1 cellular context compared by ENCODE assay signal in the genomic region with DNA sequence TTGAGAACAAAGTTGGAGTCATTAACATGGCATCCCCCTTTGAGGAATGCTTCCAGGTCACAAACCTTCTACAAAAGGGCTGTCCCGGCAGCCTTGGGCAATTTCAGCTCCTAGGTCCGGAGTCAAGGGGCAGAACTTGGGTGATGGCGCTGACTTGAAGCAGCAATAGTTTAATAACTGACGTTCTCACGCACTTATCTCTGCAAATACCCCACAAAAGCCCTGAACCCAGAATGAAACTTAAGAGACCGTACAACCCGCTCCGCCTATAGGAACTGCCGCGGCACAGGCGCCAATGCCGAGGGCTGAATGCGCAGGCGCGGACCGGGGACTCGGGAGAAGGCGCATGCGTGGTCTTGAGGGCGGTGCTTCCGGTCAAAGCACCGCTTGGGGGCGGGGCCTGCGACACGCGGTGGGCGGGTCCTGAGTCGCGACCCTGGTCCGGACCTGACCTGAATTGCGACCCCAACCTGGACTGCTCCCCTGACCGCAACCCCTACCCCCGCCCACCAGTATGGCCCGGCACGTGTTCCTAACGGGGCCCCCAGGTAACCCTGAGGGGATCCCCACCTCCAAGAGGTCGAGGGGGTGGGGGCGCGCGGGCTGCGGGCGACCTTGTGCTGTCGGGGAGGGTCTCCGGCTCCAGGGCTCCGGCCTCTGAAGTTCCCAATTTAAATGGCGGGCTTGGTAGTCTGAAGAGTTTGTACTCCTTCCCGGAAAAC.
TF ChIP-seq lines count a peak whose summit lies in the region.

A gene with protein sequence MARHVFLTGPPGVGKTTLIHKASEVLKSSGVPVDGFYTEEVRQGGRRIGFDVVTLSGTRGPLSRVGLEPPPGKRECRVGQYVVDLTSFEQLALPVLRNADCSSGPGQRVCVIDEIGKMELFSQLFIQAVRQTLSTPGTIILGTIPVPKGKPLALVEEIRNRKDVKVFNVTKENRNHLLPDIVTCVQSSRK (plus strand): TSS at position 415 of the 722 bp plus-strand sequence. CDS start 100 bp downstream, at position 515.

TF ChIP-seq in HepG2, 621 proteins besides CTCF, POLR2A, EP300 and RAD21 (continued from another document and continues in another):
- TF ChIP-seq BRCA1 (CRISPR knock-in tag; IDR thresholded peaks at IDR 0.05) (0 out of 2 replicates have a peak, but pooled peaks have one; percentile 43), ZNF557 (CRISPR knock-in tag; IDR thresholded peaks at IDR 0.05) (no peak), SALL2 (CRISPR knock-in tag; IDR thresholded peaks at IDR 0.05) (no peak), EED (CRISPR knock-in tag; IDR thresholded peaks at IDR 0.05) (0 out of 2 replicates have a peak, but pooled peaks have one; percentile 33), MYC (CRISPR knock-in tag; IDR thresholded peaks at IDR 0.05; ENCODE audit: borderline replicate concordance) (no peak; the same call in 1 of the 2 replicates), POLR2AphosphoS5 (IDR thresholded peaks at IDR 0.05; ENCODE audit: low read depth, low read length) (peak; percentile 90), THYN1 (CRISPR knock-in tag; IDR thresholded peaks at IDR 0.05; ENCODE audit: borderline replicate concordance, low read depth) (no peak), HNRNPLL (IDR thresholded peaks at IDR 0.05; ENCODE audit: low read depth, low read length, poor library complexity, severe bottlenecking) (peak; percentile 36), ZFX (CRISPR knock-in tag; IDR thresholded peaks at IDR 0.05; ENCODE audit: low read depth) (peak; percentile 66; the same call in 1 of the 2 replicates), ZNF703 (CRISPR knock-in tag; IDR thresholded peaks at IDR 0.05; ENCODE audit: borderline replicate concordance) (no peak), ZNF350 (CRISPR knock-in tag; IDR thresholded peaks at IDR 0.05; ENCODE audit: borderline replicate concordance, low read depth) (peak; percentile 61; the same call in 1 of the 2 replicates), ZMYM4 (CRISPR knock-in tag; IDR thresholded peaks at IDR 0.05) (peak; percentile 72), SP4 (CRISPR knock-in tag; IDR thresholded peaks at IDR 0.05) (peak; percentile 62; the same call in 1 of the 2 replicates), ZNF883 (CRISPR knock-in tag; IDR thresholded peaks at IDR 0.05; ENCODE audit: not compliant biosample characterization) (peak; percentile 58), SIX4 (CRISPR knock-in tag; IDR thresholded peaks at IDR 0.05) (0 out of 2 replicates have a peak, but pooled peaks have one; percentile 13), GATAD1 (CRISPR knock-in tag; IDR thresholded peaks at IDR 0.05) (peak; percentile 80), YEATS2 (CRISPR knock-in tag; IDR thresholded peaks at IDR 0.05; ENCODE audit: borderline replicate concordance) (no peak; the same call in 1 of the 2 replicates), ZFP41 (CRISPR knock-in tag; IDR thresholded peaks at IDR 0.05; ENCODE audit: borderline replicate concordance) (no peak), SRSF9 (IDR thresholded peaks at IDR 0.05; ENCODE audit: borderline replicate concordance, insufficient read depth, low read depth, low read length, poor library complexity, severe bottlenecking) (no peak), NRL (CRISPR knock-in tag; IDR thresholded peaks at IDR 0.05; ENCODE audit: borderline replicate concordance) (peak; percentile 59; the same call in 1 of the 2 replicates), AGO2 (optimal IDR thresholded peaks at IDR 0.05; ENCODE audit: low read depth, low read length) (peak; percentile 28), ZNF572 (CRISPR knock-in tag; IDR thresholded peaks at IDR 0.05) (0 out of 2 replicates have a peak, but pooled peaks have one; percentile 38), MXI1 (IDR thresholded peaks at IDR 0.05; ENCODE audit: borderline replicate concordance, low read depth, low read length) (peak; percentile 45; the same call in 1 of the 3 replicates), SMC3 (IDR thresholded peaks at IDR 0.05; ENCODE audit: low read length) (no peak), ZFY (CRISPR knock-in tag; IDR thresholded peaks at IDR 0.05) (peak; percentile 73), ZBTB3 (CRISPR knock-in tag; IDR thresholded peaks at IDR 0.05; ENCODE audit: borderline replicate concordance, low read depth) (no peak), ZBTB7B (CRISPR knock-in tag; IDR thresholded peaks at IDR 0.05) (0 out of 2 replicates have a peak, but pooled peaks have one; percentile 37), HNF4A (CRISPR knock-in tag; IDR thresholded peaks at IDR 0.05) (no peak), RFXAP (CRISPR knock-in tag; IDR thresholded peaks at IDR 0.05; ENCODE audit: borderline replicate concordance) (0 out of 2 replicates have a peak, but pooled peaks have one; percentile 9), HNF4G (IDR thresholded peaks at IDR 0.05; ENCODE audit: borderline replicate concordance, low read depth, low read length) (no peak), HNF4G (CRISPR knock-in tag; IDR thresholded peaks at IDR 0.05; ENCODE audit: borderline replicate concordance, low read depth) (no peak), PHF8 (CRISPR knock-in tag; IDR thresholded peaks at IDR 0.05) (peak; percentile 71)
- TF ChIP-seq, protein P1, sequence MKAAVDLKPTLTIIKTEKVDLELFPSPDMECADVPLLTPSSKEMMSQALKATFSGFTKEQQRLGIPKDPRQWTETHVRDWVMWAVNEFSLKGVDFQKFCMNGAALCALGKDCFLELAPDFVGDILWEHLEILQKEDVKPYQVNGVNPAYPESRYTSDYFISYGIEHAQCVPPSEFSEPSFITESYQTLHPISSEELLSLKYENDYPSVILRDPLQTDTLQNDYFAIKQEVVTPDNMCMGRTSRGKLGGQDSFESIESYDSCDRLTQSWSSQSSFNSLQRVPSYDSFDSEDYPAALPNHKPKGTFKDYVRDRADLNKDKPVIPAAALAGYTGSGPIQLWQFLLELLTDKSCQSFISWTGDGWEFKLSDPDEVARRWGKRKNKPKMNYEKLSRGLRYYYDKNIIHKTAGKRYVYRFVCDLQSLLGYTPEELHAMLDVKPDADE (CRISPR knock-in tag; IDR thresholded peaks at IDR 0.05), result no peak
- TF ChIP-seq, protein P2, sequence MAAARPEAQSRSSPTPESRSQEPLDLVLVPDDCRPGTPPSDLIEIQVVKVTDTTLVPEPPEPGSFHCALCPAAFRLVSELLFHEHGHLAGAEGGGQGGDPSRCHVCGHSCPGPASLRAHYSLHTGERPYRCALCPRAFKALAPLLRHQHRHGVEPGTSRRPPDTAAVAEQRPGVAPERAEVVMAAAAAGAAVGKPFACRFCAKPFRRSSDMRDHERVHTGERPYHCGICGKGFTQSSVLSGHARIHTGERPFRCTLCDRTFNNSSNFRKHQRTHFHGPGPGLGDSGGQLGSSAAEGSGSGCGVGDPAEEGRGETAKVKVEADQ (CRISPR knock-in tag; IDR thresholded peaks at IDR 0.05; ENCODE audit: borderline replicate concordance), result no peak
- TF ChIP-seq, protein P3, sequence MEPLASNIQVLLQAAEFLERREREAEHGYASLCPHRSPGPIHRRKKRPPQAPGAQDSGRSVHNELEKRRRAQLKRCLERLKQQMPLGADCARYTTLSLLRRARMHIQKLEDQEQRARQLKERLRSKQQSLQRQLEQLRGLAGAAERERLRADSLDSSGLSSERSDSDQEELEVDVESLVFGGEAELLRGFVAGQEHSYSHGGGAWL (CRISPR knock-in tag; IDR thresholded peaks at IDR 0.05), result 0 out of 2 replicates have a peak, but pooled peaks have one; percentile 34
- TF ChIP-seq, protein P4, sequence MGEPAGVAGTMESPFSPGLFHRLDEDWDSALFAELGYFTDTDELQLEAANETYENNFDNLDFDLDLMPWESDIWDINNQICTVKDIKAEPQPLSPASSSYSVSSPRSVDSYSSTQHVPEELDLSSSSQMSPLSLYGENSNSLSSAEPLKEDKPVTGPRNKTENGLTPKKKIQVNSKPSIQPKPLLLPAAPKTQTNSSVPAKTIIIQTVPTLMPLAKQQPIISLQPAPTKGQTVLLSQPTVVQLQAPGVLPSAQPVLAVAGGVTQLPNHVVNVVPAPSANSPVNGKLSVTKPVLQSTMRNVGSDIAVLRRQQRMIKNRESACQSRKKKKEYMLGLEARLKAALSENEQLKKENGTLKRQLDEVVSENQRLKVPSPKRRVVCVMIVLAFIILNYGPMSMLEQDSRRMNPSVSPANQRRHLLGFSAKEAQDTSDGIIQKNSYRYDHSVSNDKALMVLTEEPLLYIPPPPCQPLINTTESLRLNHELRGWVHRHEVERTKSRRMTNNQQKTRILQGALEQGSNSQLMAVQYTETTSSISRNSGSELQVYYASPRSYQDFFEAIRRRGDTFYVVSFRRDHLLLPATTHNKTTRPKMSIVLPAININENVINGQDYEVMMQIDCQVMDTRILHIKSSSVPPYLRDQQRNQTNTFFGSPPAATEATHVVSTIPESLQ (CRISPR knock-in tag; conservative IDR thresholded peaks at IDR 0.05), result no peak
- TF ChIP-seq, protein P5, sequence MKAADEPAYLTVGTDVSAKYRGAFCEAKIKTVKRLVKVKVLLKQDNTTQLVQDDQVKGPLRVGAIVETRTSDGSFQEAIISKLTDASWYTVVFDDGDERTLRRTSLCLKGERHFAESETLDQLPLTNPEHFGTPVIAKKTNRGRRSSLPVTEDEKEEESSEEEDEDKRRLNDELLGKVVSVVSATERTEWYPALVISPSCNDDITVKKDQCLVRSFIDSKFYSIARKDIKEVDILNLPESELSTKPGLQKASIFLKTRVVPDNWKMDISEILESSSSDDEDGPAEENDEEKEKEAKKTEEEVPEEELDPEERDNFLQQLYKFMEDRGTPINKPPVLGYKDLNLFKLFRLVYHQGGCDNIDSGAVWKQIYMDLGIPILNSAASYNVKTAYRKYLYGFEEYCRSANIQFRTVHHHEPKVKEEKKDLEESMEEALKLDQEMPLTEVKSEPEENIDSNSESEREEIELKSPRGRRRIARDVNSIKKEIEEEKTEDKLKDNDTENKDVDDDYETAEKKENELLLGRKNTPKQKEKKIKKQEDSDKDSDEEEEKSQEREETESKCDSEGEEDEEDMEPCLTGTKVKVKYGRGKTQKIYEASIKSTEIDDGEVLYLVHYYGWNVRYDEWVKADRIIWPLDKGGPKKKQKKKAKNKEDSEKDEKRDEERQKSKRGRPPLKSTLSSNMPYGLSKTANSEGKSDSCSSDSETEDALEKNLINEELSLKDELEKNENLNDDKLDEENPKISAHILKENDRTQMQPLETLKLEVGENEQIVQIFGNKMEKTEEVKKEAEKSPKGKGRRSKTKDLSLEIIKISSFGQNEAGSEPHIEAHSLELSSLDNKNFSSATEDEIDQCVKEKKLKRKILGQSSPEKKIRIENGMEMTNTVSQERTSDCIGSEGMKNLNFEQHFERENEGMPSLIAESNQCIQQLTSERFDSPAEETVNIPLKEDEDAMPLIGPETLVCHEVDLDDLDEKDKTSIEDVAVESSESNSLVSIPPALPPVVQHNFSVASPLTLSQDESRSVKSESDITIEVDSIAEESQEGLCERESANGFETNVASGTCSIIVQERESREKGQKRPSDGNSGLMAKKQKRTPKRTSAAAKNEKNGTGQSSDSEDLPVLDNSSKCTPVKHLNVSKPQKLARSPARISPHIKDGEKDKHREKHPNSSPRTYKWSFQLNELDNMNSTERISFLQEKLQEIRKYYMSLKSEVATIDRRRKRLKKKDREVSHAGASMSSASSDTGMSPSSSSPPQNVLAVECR (CRISPR knock-in tag; IDR thresholded peaks at IDR 0.05; ENCODE audit: borderline replicate concordance), result peak; percentile 71; the same call in 1 of the 2 replicates
- TF ChIP-seq, protein P6, sequence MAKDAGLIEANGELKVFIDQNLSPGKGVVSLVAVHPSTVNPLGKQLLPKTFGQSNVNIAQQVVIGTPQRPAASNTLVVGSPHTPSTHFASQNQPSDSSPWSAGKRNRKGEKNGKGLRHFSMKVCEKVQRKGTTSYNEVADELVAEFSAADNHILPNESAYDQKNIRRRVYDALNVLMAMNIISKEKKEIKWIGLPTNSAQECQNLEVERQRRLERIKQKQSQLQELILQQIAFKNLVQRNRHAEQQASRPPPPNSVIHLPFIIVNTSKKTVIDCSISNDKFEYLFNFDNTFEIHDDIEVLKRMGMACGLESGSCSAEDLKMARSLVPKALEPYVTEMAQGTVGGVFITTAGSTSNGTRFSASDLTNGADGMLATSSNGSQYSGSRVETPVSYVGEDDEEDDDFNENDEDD (CRISPR knock-in tag; IDR thresholded peaks at IDR 0.05; ENCODE audit: borderline replicate concordance), result peak; percentile 37; the same call in 1 of the 2 replicates
- TF ChIP-seq, protein P7, sequence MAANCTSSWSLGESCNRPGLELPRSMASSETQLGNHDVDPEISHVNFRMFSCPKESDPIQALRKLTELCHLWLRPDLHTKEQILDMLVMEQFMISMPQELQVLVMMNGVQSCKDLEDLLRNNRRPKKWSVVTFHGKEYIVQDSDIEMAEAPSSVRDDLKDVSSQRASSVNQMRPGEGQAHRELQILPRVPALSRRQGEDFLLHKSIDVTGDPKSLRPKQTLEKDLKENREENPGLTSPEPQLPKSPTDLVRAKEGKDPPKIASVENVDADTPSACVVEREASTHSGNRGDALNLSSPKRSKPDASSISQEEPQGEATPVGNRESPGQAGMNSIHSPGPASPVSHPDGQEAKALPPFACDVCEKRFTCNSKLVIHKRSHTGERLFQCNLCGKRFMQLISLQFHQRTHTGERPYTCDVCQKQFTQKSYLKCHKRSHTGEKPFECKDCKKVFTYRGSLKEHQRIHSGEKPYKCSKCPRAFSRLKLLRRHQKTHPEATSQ (CRISPR knock-in tag; IDR thresholded peaks at IDR 0.05; ENCODE audit: borderline replicate concordance), result no peak
- TF ChIP-seq, protein P8, sequence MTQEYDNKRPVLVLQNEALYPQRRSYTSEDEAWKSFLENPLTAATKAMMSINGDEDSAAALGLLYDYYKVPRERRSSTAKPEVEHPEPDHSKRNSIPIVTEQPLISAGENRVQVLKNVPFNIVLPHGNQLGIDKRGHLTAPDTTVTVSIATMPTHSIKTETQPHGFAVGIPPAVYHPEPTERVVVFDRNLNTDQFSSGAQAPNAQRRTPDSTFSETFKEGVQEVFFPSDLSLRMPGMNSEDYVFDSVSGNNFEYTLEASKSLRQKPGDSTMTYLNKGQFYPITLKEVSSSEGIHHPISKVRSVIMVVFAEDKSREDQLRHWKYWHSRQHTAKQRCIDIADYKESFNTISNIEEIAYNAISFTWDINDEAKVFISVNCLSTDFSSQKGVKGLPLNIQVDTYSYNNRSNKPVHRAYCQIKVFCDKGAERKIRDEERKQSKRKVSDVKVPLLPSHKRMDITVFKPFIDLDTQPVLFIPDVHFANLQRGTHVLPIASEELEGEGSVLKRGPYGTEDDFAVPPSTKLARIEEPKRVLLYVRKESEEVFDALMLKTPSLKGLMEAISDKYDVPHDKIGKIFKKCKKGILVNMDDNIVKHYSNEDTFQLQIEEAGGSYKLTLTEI (CRISPR knock-in tag; conservative IDR thresholded peaks at IDR 0.05), result no peak
- TF ChIP-seq, protein P9, sequence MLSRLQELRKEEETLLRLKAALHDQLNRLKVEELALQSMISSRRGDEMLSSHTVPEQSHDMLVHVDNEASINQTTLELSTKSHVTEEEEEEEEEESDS (CRISPR knock-in tag; IDR thresholded peaks at IDR 0.05; ENCODE audit: borderline replicate concordance), result no peak
- TF ChIP-seq, protein P10, sequence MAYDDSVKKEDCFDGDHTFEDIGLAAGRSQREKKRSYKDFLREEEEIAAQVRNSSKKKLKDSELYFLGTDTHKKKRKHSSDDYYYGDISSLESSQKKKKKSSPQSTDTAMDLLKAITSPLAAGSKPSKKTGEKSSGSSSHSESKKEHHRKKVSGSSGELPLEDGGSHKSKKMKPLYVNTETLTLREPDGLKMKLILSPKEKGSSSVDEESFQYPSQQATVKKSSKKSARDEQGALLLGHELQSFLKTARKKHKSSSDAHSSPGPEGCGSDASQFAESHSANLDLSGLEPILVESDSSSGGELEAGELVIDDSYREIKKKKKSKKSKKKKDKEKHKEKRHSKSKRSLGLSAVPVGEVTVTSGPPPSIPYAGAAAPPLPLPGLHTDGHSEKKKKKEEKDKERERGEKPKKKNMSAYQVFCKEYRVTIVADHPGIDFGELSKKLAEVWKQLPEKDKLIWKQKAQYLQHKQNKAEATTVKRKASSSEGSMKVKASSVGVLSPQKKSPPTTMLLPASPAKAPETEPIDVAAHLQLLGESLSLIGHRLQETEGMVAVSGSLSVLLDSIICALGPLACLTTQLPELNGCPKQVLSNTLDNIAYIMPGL (CRISPR knock-in tag; IDR thresholded peaks at IDR 0.05; ENCODE audit: borderline replicate concordance in 1 of 2, low read depth in 1 of 2), result peak in 1 of 2 experiments; percentile 51; a peak in 2 of 4 replicates
